In genomic region chr6:79196908-79197307, GRCh38 we compare ENCODE assay signal across 18 cellular contexts. TPM values are rescaled to one million over a fixed set of nuclear protein-coding genes. Genes with fewer than 3 reads are reported as not detected.
A peak's percentile ranks its signal among the peaks of the same experiment; 100 is the strongest.
DNase-seq lines count a peak whose midpoint lies in the region; ATAC-seq, FAIRE-seq and TF ChIP-seq lines count a peak whose summit lies in the region.
"Had no signal": no experiment of that assay in that cellular context is flagged by ENCODE, and none has a peak within 500 bp of the region (broad histone marks: within the 10 kb centered on the region; RNA-seq: fewer than 3 reads in every experiment).

No MANE protein-coding gene starts in this region.

- H3K9me3 ChIP-seq in CD8-positive, alpha-beta T cell (ENCODE audit: low read length): no peaks in the 10 kb centered on the region
- H3K9me3 ChIP-seq: Peyer's patch had no signal

- peaks cover 7% of the 10 kb centered on the region for H3K9me3 Mint-ChIP-seq in CD8-positive, alpha-beta T cell

- no peaks in the 10 kb centered on the region for H3K27me3 Mint-ChIP-seq in CD8-positive, alpha-beta T cell (ENCODE audit: low read depth)
- H3K27me3 Mint-ChIP-seq: CD4-positive, CD25-positive, alpha-beta regulatory T cell had no signal

- no peak overlapping the region for H3K4me3 Mint-ChIP-seq in CD8-positive, alpha-beta T cell
- H3K4me3 Mint-ChIP-seq: CD4-positive, CD25-positive, alpha-beta regulatory T cell had no signal

- no peaks in the 10 kb centered on the region for H3K4me1 ChIP-seq in CD8-positive, alpha-beta T cell (ENCODE audit: insufficient read depth, low read length)
- H3K4me1 ChIP-seq: Peyer's patch had no signal

- no peaks in the 10 kb centered on the region for H3K4me1 Mint-ChIP-seq in CD8-positive, alpha-beta T cell (ENCODE audit: low read depth)
- H3K4me1 Mint-ChIP-seq: CD4-positive, CD25-positive, alpha-beta regulatory T cell had no signal

- DNase-seq in AML-193 (lab: John Stamatoyannopoulos, UW): peak; percentile 91 to 96
- DNase-seq in GF-D8 (lab: John Stamatoyannopoulos, UW): peak; percentile 45
- peak; percentile 53 to 90 for DNase-seq in NOMO-1 (lab: John Stamatoyannopoulos, UW; ENCODE audit: unreplicated experiment in 2 of 2)
- peak; percentile 16 for DNase-seq in bronchial epithelial cell (ENCODE audit: low read depth)
- DNase-seq in hippocampal formation (lab: John Stamatoyannopoulos, UW): no peak
- no peak for DNase-seq in CD8-positive, alpha-beta T cell
- no peak for DNase-seq in COLO829 (ENCODE audit: low spot score)
- DNase-seq: Calu3; CD4-positive, CD25-positive, alpha-beta regulatory T cell; H7; Karpas-422; NCI-H1436 treated with DMSO at 0.1 percent for 48 hours; NCI-H2029 treated with DMSO at 0.1 percent for 48 hours; NCI-H774; Peyer's patch; SHP77; SW 1271 had no signal

- H3K27me3 ChIP-seq in bronchial epithelial cell (ENCODE audit: control insufficient read depth, insufficient read depth, low read length): no peaks in the 10 kb centered on the region
- H3K27me3 ChIP-seq in CD8-positive, alpha-beta T cell (ENCODE audit: insufficient read depth, low read length): no peaks in the 10 kb centered on the region
- H3K27me3 ChIP-seq: Peyer's patch had no signal

- H3K36me3 Mint-ChIP-seq in CD8-positive, alpha-beta T cell: peaks cover 23% of the 10 kb centered on the region

- no peak overlapping the region for H3K4me3 ChIP-seq in bronchial epithelial cell (ENCODE audit: low read depth, low read length)
- H3K4me3 ChIP-seq in CD8-positive, alpha-beta T cell (ENCODE audit: low read depth, low read length): no peak overlapping the region
- H3K4me3 ChIP-seq: Peyer's patch had no signal

- no peak for FAIRE-seq in bronchial epithelial cell (lab: Jason Lieb, UNC)

- H3K27ac Mint-ChIP-seq in CD8-positive, alpha-beta T cell: no peak overlapping the region
- H3K27ac Mint-ChIP-seq: CD4-positive, CD25-positive, alpha-beta regulatory T cell had no signal

- H3K27ac ChIP-seq in CD8-positive, alpha-beta T cell (ENCODE audit: low read depth, low read length): no peak overlapping the region
- H3K27ac ChIP-seq: Peyer's patch had no signal

- TF ChIP-seq CTCF in bronchial epithelial cell (IDR thresholded peaks at IDR 0.05; ENCODE audit: insufficient read depth, low read length, severe bottlenecking): no peak
- TF ChIP-seq CTCF in CD8-positive, alpha-beta T cell (IDR thresholded peaks at IDR 0.05): no peak

- CTCF ChIA-PET in CD8-positive, alpha-beta T cell (lab: Charles Lee): no interaction called here

- POLR2A ChIA-PET in CD8-positive, alpha-beta T cell (lab: Charles Lee): no interaction called here

- H3K36me3 ChIP-seq in bronchial epithelial cell (ENCODE audit: control insufficient read depth, insufficient read depth, low read length): no peaks in the 10 kb centered on the region
- peaks cover 2% of the 10 kb centered on the region for H3K36me3 ChIP-seq in CD8-positive, alpha-beta T cell (ENCODE audit: insufficient read depth, low read length)
- H3K36me3 ChIP-seq: Peyer's patch had no signal

- intact Hi-C loops in CD8-positive, alpha-beta T cell (cut with DNase I, micrococcal nuclease): no loop called here

- ATAC-seq in HG03442 (IDR thresholded peaks at IDR 0.05; ENCODE audit: unreplicated experiment): no peak
- ATAC-seq in CD8-positive, alpha-beta T cell: no peak

RNA-seq across cellular contexts. Expression of gene HMGN3, which starts 37.6 kb away (rescaled TPM):
- total RNA-seq in bronchial epithelial cell: 14.2 and 41.5 TPM in 2 replicates
- 10 to 100 TPM; 22.3 to 22.4 TPM for total RNA-seq in CD8-positive, alpha-beta T cell

Comparison
In these comparisons a context has a peak if more than half of its experiments do, and no peak if none do; other contexts are left out.
1. DNase-seq: peak in AML-193 (2 of 2), GF-D8 (single experiment), NOMO-1 (2 of 2) and bronchial epithelial cell (single experiment); none in hippocampal formation (0 of 2), CD8-positive, alpha-beta T cell (0 of 7) and COLO829 (single experiment).